9 cellular contexts compared by ENCODE assay signal in genomic region chr1:6614019-6614952, GRCh38. TPM values are rescaled to one million over a fixed set of nuclear protein-coding genes. Genes with fewer than 3 reads are reported as not detected.
DNase-seq lines count a peak whose midpoint lies in the region; ATAC-seq and TF ChIP-seq lines count a peak whose summit lies in the region.
"Had no signal": no experiment of that assay in that cellular context is flagged by ENCODE, and none has a peak within 500 bp of the region (broad histone marks: within the 10 kb centered on the region; RNA-seq: fewer than 3 reads in every experiment).

No MANE protein-coding gene starts in this region.

- ATAC-seq in HG03108 (IDR thresholded peaks at IDR 0.05; ENCODE audit: unreplicated experiment) (no peak), HG03097 (IDR thresholded peaks at IDR 0.05; ENCODE audit: low FRiP score, unreplicated experiment) (no peak), GM21526 (IDR thresholded peaks at IDR 0.05; ENCODE audit: low FRiP score, unreplicated experiment) (no peak)

- peaks cover 61% of the 10 kb centered on the region for H3K4me1 ChIP-seq in left ventricle myocardium inferior
- H3K4me1 ChIP-seq in rectal smooth muscle tissue (ENCODE audit: control insufficient read depth, insufficient read depth, low read length): peaks cover 6% of the 10 kb centered on the region

- 1 to 2% (median 1%) methylated on average over 39 to 118 of the region's 121 CpGs for WGBS in adipose tissue, 3 donors

- TF ChIP-seq POLR2A in GM18526 (IDR thresholded peaks at IDR 0.05; ENCODE audit: extremely low read depth, insufficient read length): peak; percentile 12

- H3K27me3 ChIP-seq in left ventricle myocardium inferior (ENCODE audit: low read depth) (no peaks in the 10 kb centered on the region), rectal smooth muscle tissue (ENCODE audit: control insufficient read depth, insufficient read depth, low read length) (no peaks in the 10 kb centered on the region)

- no peaks in the 10 kb centered on the region for H3K9me3 ChIP-seq in left ventricle myocardium inferior (replicated peaks)

- intact Hi-C loops in left ventricle myocardium inferior (cut with micrococcal nuclease): no loop called here

- peak overlapping the region; percentile 99 for H3K4me3 ChIP-seq in left ventricle myocardium inferior
- peak overlapping the region; percentile 75 for H3K4me3 ChIP-seq in rectal smooth muscle tissue (ENCODE audit: low read length)

- DNase-seq in RPMI7951 (ENCODE audit: low read depth) (peak; percentile 22), left ventricle myocardium inferior (peak; percentile 63)

- H3K9ac ChIP-seq in rectal smooth muscle tissue (ENCODE audit: low read length): peak overlapping the region; percentile 21

- H3K27ac ChIP-seq in adipose tissue (ENCODE audit: low read depth, low read length) (peak overlapping the region; percentile 90), left ventricle myocardium inferior (replicated peaks) (peak overlapping the region; percentile 99), rectal smooth muscle tissue (ENCODE audit: low read depth, low read length) (peak overlapping the region; percentile 92)

- H3K36me3 ChIP-seq in left ventricle myocardium inferior (peaks cover 18% of the 10 kb centered on the region), rectal smooth muscle tissue (ENCODE audit: control insufficient read depth, insufficient read depth, low read length) (no peaks in the 10 kb centered on the region)

- TF ChIP-seq CTCF in left ventricle myocardium inferior (IDR thresholded peaks at IDR 0.05; ENCODE audit: borderline replicate concordance): no peak

RNA-seq across cellular contexts. Expression of gene PHF13, which starts 0.8 kb away (rescaled TPM):
- 10.7 and 11.2 TPM in 2 replicates for total RNA-seq in RPMI7951 (2014; rRNA removed; shearing (Covaris generic))
- polyA plus RNA-seq in adipose tissue: 10 to 100 TPM in 2 of 3 donors, 1 to 10 TPM in 1; 5.2 to 13.3 (median 11.1) TPM
- total RNA-seq in left ventricle myocardium inferior: 6.8 TPM

RNA-seq across cellular contexts. Expression of gene THAP3, which starts 10.4 kb away (rescaled TPM):
- total RNA-seq in RPMI7951 (2014; rRNA removed; shearing (Covaris generic)): 29.9 and 30.8 TPM in 2 replicates
- 10 to 100 TPM; 17.8 to 20.8 (median 20.1) TPM for polyA plus RNA-seq in adipose tissue
- total RNA-seq in left ventricle myocardium inferior: 14.9 TPM

RNA-seq across cellular contexts. Expression of gene KLHL21, which starts 11.6 kb away (rescaled TPM):
- total RNA-seq in RPMI7951 (2014; rRNA removed; shearing (Covaris generic)): 11.1 and 14.6 TPM in 2 replicates
- polyA plus RNA-seq in adipose tissue: 10 to 100 TPM; 14.5 to 39.0 (median 30.2) TPM
- 83.7 TPM for total RNA-seq in left ventricle myocardium inferior

RNA-seq across cellular contexts. Expression of gene ZBTB48, which starts 34.5 kb away (rescaled TPM):
- total RNA-seq in RPMI7951 (2014; rRNA removed; shearing (Covaris generic)): 11.4 and 15.6 TPM in 2 replicates
- 10 to 100 TPM; 19.0 to 31.4 (median 19.3) TPM for polyA plus RNA-seq in adipose tissue
- total RNA-seq in left ventricle myocardium inferior: 12.9 TPM

RNA-seq across cellular contexts. Expression of gene TAS1R1, which starts 59.2 kb away (rescaled TPM):
- 0.20 TPM in 1 of 2 replicates, not detected in the other for total RNA-seq in RPMI7951 (2014; rRNA removed; shearing (Covaris generic))
- polyA plus RNA-seq in adipose tissue: under 1 TPM in 1 of 3 donors, not detected in 2; 0.12 TPM
- total RNA-seq in left ventricle myocardium inferior: not detected
- total RNA-seq: activated naive CD4-positive, alpha-beta T cell treated with anti-CD3 and anti-CD28 coated beads, Interleukin-2, amount 50 U/mL, for 72 hours had no signal
